ENCODE assay signal across 1 cellular context in genomic region chr11:3058753-3059664, GRCh38.
TF ChIP-seq lines count a peak whose summit lies in the region.

No MANE protein-coding gene starts in this region.

TF ChIP-seq in K562, 482 proteins besides CTCF, POLR2A, EP300 and RAD21 (continued from another document and continues in another):
- TF ChIP-seq MECOM (CRISPR knock-in tag; IDR thresholded peaks at IDR 0.05), result no peak
- TF ChIP-seq CBFA2T3 (IDR thresholded peaks at IDR 0.05), result peak; percentile 55
- no peak for TF ChIP-seq PYGO2 (tag; IDR thresholded peaks at IDR 0.05)
- TF ChIP-seq CEBPZ (IDR thresholded peaks at IDR 0.05; ENCODE audit: borderline replicate concordance, low read depth, low read length), result no peak
- no peak for TF ChIP-seq ZNF282 (CRISPR knock-in tag; IDR thresholded peaks at IDR 0.05)
- TF ChIP-seq EWSR1 (IDR thresholded peaks at IDR 0.05; ENCODE audit: borderline replicate concordance, low read depth, partially characterized antibody), result no peak
- 0 out of 2 replicates have a peak, but pooled peaks have one; percentile 26 for TF ChIP-seq E2F5 (CRISPR knock-in tag; IDR thresholded peaks at IDR 0.05)
- TF ChIP-seq JUN (IDR thresholded peaks at IDR 0.05; ENCODE audit: borderline replicate concordance, low read depth, low read length), result peak; percentile 97
- no peak for TF ChIP-seq JUN (CRISPR knock-in tag; IDR thresholded peaks at IDR 0.05; ENCODE audit: borderline replicate concordance)
- TF ChIP-seq BRCA1 (IDR thresholded peaks at IDR 0.05), result no peak
- no peak for TF ChIP-seq BRCA1 (CRISPR knock-in tag; IDR thresholded peaks at IDR 0.05)
- TF ChIP-seq MYC (IDR thresholded peaks at IDR 0.05; ENCODE audit: low read depth, low read length), result peak; percentile 94
- TF ChIP-seq MYC (CRISPR knock-in tag; IDR thresholded peaks at IDR 0.05; ENCODE audit: borderline replicate concordance, low read depth), result no peak
- no peak for TF ChIP-seq MTA2 (IDR thresholded peaks at IDR 0.05; ENCODE audit: low read depth)
- TF ChIP-seq MAX (CRISPR knock-in tag; IDR thresholded peaks at IDR 0.05), result peak; percentile 90
- no peak for TF ChIP-seq THRAP3 (IDR thresholded peaks at IDR 0.05; ENCODE audit: borderline replicate concordance)
- no peak for TF ChIP-seq SMARCA5 (IDR thresholded peaks at IDR 0.05)
- TF ChIP-seq AFF4 (CRISPR knock-in tag; IDR thresholded peaks at IDR 0.05), result no peak
- no peak for TF ChIP-seq ZNF561 (CRISPR knock-in tag; conservative IDR thresholded peaks at IDR 0.05)
- no peak for TF ChIP-seq NUFIP1 (IDR thresholded peaks at IDR 0.05; ENCODE audit: partially characterized antibody)
- no peak for TF ChIP-seq XRCC3 (IDR thresholded peaks at IDR 0.05)
- 0 out of 2 replicates have a peak, but pooled peaks have one; percentile 47 for TF ChIP-seq ETV1 (tag; conservative IDR thresholded peaks at IDR 0.05; ENCODE audit: low read depth)
- TF ChIP-seq SMARCB1 (IDR thresholded peaks at IDR 0.05; ENCODE audit: insufficient read length, low read depth), result no peak
- no peak for TF ChIP-seq PCBP2 (IDR thresholded peaks at IDR 0.05; ENCODE audit: low read depth, low read length, poor library complexity, severe bottlenecking)
- TF ChIP-seq PTTG1 (tag; IDR thresholded peaks at IDR 0.05; ENCODE audit: low read depth), result no peak
- TF ChIP-seq ZNF766 (CRISPR knock-in tag; conservative IDR thresholded peaks at IDR 0.05), result no peak
- no peak for TF ChIP-seq COPS2 (conservative IDR thresholded peaks at IDR 0.05)
- peak; percentile 54 for TF ChIP-seq FOS (IDR thresholded peaks at IDR 0.05; ENCODE audit: extremely low read depth, insufficient read length)
- TF ChIP-seq FOXK1 (CRISPR knock-in tag; IDR thresholded peaks at IDR 0.05; ENCODE audit: borderline replicate concordance), result no peak
- TF ChIP-seq FOSL1 (tag; conservative IDR thresholded peaks at IDR 0.05), result peak; percentile 96
- no peak for TF ChIP-seq HIVEP1 (CRISPR knock-in tag; IDR thresholded peaks at IDR 0.05)
- TF ChIP-seq WHSC1 (IDR thresholded peaks at IDR 0.05; ENCODE audit: low read length), result no peak
- no peak for TF ChIP-seq KDM4B (IDR thresholded peaks at IDR 0.05; ENCODE audit: borderline replicate concordance in 2 of 2, low read depth in 1 of 2)
- peak; percentile 79 for TF ChIP-seq EP400 (IDR thresholded peaks at IDR 0.05)
- TF ChIP-seq ZC3H4 (CRISPR knock-in tag; IDR thresholded peaks at IDR 0.05; ENCODE audit: borderline replicate concordance), result no peak
- no peak for TF ChIP-seq TAF7 (tag; IDR thresholded peaks at IDR 0.05)
- no peak for TF ChIP-seq PHB2 (IDR thresholded peaks at IDR 0.05; ENCODE audit: low read depth)
- no peak for TF ChIP-seq ZC3H8 (IDR thresholded peaks at IDR 0.05)
- TF ChIP-seq SMAD3 (CRISPR knock-in tag; conservative IDR thresholded peaks at IDR 0.05), result no peak
- TF ChIP-seq ZNF699 (CRISPR knock-in tag; IDR thresholded peaks at IDR 0.05; ENCODE audit: insufficient replicate concordance), result no peak
- TF ChIP-seq ZNF398 (CRISPR knock-in tag; IDR thresholded peaks at IDR 0.05), result no peak
- peak; percentile 46; the same call in 1 of the 2 replicates for TF ChIP-seq TRIM28 (IDR thresholded peaks at IDR 0.05)
- no peak for TF ChIP-seq KAT2B (IDR thresholded peaks at IDR 0.05; ENCODE audit: low read depth, low read length)
- TF ChIP-seq HDGF (IDR thresholded peaks at IDR 0.05), result no peak
- TF ChIP-seq PHF8 (IDR thresholded peaks at IDR 0.05; ENCODE audit: borderline replicate concordance, low read length), result no peak; the same call in 1 of the 2 replicates
- no peak for TF ChIP-seq HES1 (IDR thresholded peaks at IDR 0.05; ENCODE audit: low read depth)
- TF ChIP-seq DPF2 (IDR thresholded peaks at IDR 0.05), result peak; percentile 91
- TF ChIP-seq ZFX (CRISPR knock-in tag; IDR thresholded peaks at IDR 0.05), result no peak
- TF ChIP-seq GATAD2A (IDR thresholded peaks at IDR 0.05), result no peak
- no peak for TF ChIP-seq ATF1 (CRISPR knock-in tag; IDR thresholded peaks at IDR 0.05)
- TF ChIP-seq ATF1 (tag; IDR thresholded peaks at IDR 0.05), result 0 out of 2 replicates have a peak, but pooled peaks have one; percentile 16
- peak in 1 of 2 experiments; percentile 82; a peak in 1 of 4 replicates for TF ChIP-seq RCOR1 (IDR thresholded peaks at IDR 0.05; ENCODE audit: borderline replicate concordance in 1 of 2, low read depth in 2 of 2, low read length in 2 of 2)
- no peak for TF ChIP-seq HDAC8 (tag; IDR thresholded peaks at IDR 0.05)
- no peak for TF ChIP-seq ELF1 (tag; IDR thresholded peaks at IDR 0.05)
- TF ChIP-seq ARID1B (IDR thresholded peaks at IDR 0.05), result peak; percentile 81
- no peak for TF ChIP-seq CEBPG (CRISPR knock-in tag; IDR thresholded peaks at IDR 0.05)
- TF ChIP-seq CEBPG (tag; conservative IDR thresholded peaks at IDR 0.05 in 1 of 2, IDR thresholded peaks at IDR 0.05 in 1 of 2), result no peak
- no peak for TF ChIP-seq GMEB1 (CRISPR knock-in tag; IDR thresholded peaks at IDR 0.05)
- no peak for TF ChIP-seq HLTF (IDR thresholded peaks at IDR 0.05)
- TF ChIP-seq RAD51 (IDR thresholded peaks at IDR 0.05; ENCODE audit: borderline replicate concordance, low read depth), result no peak; the same call in 1 of the 2 replicates
- no peak for TF ChIP-seq SRSF9 (IDR thresholded peaks at IDR 0.05; ENCODE audit: borderline replicate concordance, low read depth, low read length)
- TF ChIP-seq KDM2B (CRISPR knock-in tag; IDR thresholded peaks at IDR 0.05), result no peak
- no peak for TF ChIP-seq SIRT6 (IDR thresholded peaks at IDR 0.05; ENCODE audit: low read depth, low read length)
- TF ChIP-seq LEF1 (IDR thresholded peaks at IDR 0.05), result peak; percentile 77
- no peak for TF ChIP-seq PML (IDR thresholded peaks at IDR 0.05; ENCODE audit: low read length)
- TF ChIP-seq KLF16 (IDR thresholded peaks at IDR 0.05), result no peak
- TF ChIP-seq RBBP5 (IDR thresholded peaks at IDR 0.05; ENCODE audit: borderline replicate concordance, insufficient read depth, low read length, poor library complexity, severe bottlenecking), result peak; percentile 80
- TF ChIP-seq CHCHD3 (CRISPR knock-in tag; IDR thresholded peaks at IDR 0.05), result no peak
- 0 out of 2 replicates have a peak, but pooled peaks have one; percentile 74 for TF ChIP-seq HDAC2 (IDR thresholded peaks at IDR 0.05)
- TF ChIP-seq MED1 (CRISPR knock-in tag; IDR thresholded peaks at IDR 0.05; ENCODE audit: borderline replicate concordance), result no peak
- 0 out of 2 replicates have a peak, but pooled peaks have one; percentile 25 for TF ChIP-seq ZBTB2 (IDR thresholded peaks at IDR 0.05)
